16 cellular contexts compared by ENCODE assay signal in the genomic region with DNA sequence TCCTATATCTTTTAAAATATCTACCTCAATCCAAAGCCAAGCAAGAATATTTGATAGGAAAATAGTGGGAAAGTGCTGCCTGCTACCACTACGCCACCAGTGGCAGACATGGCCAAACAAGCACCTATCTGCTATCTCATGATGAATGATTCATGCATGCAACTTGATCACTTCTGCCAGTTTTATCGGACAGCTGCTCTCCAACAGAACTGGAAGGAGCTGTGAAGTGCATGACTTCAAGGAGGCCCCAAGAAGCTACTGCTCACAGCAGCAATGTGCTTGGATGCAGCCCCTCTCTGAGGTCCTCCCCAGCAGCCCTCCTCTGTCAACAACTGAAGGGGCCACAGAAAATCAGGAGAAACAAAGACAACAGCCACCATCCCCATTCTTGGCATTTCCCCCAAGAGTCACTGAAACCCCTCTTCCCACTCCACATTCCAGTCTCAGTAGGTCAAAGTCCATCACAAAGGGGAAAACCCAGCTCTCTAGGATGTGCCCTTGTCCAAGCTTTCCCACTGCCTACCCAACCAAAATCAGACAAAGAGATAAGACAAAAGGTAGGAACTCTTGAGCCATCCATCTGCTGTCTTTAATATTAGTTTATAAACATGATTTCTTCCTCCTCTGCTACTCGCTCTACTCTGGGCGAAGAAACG.
A peak's percentile ranks its signal among the peaks of the same experiment; 100 is the strongest.
DNase-seq lines count a peak whose midpoint lies in the region; ATAC-seq and TF ChIP-seq lines count a peak whose summit lies in the region.
"Had no signal": no experiment of that assay in that cellular context is flagged by ENCODE, and none has a peak within 500 bp of the region (broad histone marks: within the 10 kb centered on the region; RNA-seq: fewer than 3 reads in every experiment).

No MANE protein-coding gene starts in this region.

- no peaks in the 10 kb centered on the region for H3K27me3 ChIP-seq in fibroblast of lung (ENCODE audit: control insufficient read depth, insufficient read depth, low read length)
- H3K27me3 ChIP-seq in neural cell (ENCODE audit: insufficient read depth, low read depth, low read length) = no peaks in the 10 kb centered on the region

- H3K4me1 ChIP-seq in fibroblast of lung (ENCODE audit: control insufficient read depth, extremely low read depth, insufficient read depth, low read length) = no peaks in the 10 kb centered on the region

- H3K27ac ChIP-seq in fibroblast of lung (ENCODE audit: insufficient read depth, low read length) = no peak overlapping the region
- H3K27ac ChIP-seq in neural cell (ENCODE audit: low read length) = peak overlapping the region; percentile 18
- H3K27ac ChIP-seq: epithelial cell of prostate had no signal

- no peak overlapping the region for H3K4me2 ChIP-seq in fibroblast of lung (ENCODE audit: extremely low read depth, insufficient read depth, low read length)
- no peak overlapping the region for H3K4me2 ChIP-seq in neural cell (ENCODE audit: low read length)

- no peak for TF ChIP-seq EP300 in neural cell (conservative IDR thresholded peaks at IDR 0.05; ENCODE audit: poor library complexity, severe bottlenecking)

- H3K79me2 ChIP-seq in fibroblast of lung (ENCODE audit: control insufficient read depth, insufficient read depth, low read length) (no peaks in the 10 kb centered on the region), neural cell (replicated peaks; ENCODE audit: insufficient read depth, low read length) (peaks cover 2% of the 10 kb centered on the region)

- no peak overlapping the region for H3K4me3 Mint-ChIP-seq in stimulated activated naive CD8-positive, alpha-beta T cell treated with anti-CD3 and anti-CD28 coated beads, Interleukin-15, amount 100 ng/mL, for 72 hours
- H3K4me3 Mint-ChIP-seq in activated naive CD8-positive, alpha-beta T cell treated with anti-CD3 and anti-CD28 coated beads, Interleukin-2, amount 50 U/mL, for 24 hours = no peak overlapping the region

- DNase-seq in Daoy (ENCODE audit: low read depth) = peak; percentile 39
- peak; percentile 47 for DNase-seq in NCI-H524 treated with DMSO at 0.1 percent for 48 hours (lab: John Stamatoyannopoulos, UW)
- DNase-seq in fibroblast of lung (ENCODE audit: low read depth in 2 of 2) = peak; percentile 44 to 58
- DNase-seq in stimulated activated naive CD8-positive, alpha-beta T cell treated with anti-CD3 and anti-CD28 coated beads, Interleukin-15, amount 100 ng/mL, for 72 hours = no peak
- no peak for DNase-seq in activated naive CD8-positive, alpha-beta T cell treated with anti-CD3 and anti-CD28 coated beads, Interleukin-2, amount 50 U/mL, for 24 hours
- DNase-seq: activated naive CD4-positive, alpha-beta T cell treated with Interleukin-2 at 50 U/mL for 16 hours; central memory CD4-positive, alpha-beta T cell; KBM-7; NCI-H774; stimulated activated CD4-positive, alpha-beta T cell treated with anti-CD3 and anti-CD28 coated beads, Interleukin-15, amount 100 ng/mL, for 24 hours; T1000 had no signal

- no peaks in the 10 kb centered on the region for H3K9me2 ChIP-seq in neural cell (ENCODE audit: insufficient read depth, low read length)

- H3K9me3 ChIP-seq in fibroblast of lung (ENCODE audit: control insufficient read depth, insufficient read depth, low read depth, low read length) (no peaks in the 10 kb centered on the region), neural cell (ENCODE audit: low read length) (no peaks in the 10 kb centered on the region)

- H3K27ac Mint-ChIP-seq in stimulated activated naive CD8-positive, alpha-beta T cell treated with anti-CD3 and anti-CD28 coated beads, Interleukin-15, amount 100 ng/mL, for 72 hours = peak overlapping the region in 1 of 2 donors; percentile 56
- no peak overlapping the region for H3K27ac Mint-ChIP-seq in activated naive CD8-positive, alpha-beta T cell treated with anti-CD3 and anti-CD28 coated beads, Interleukin-2, amount 50 U/mL, for 24 hours

- no peak for TF ChIP-seq CTCF in fibroblast of lung (conservative IDR thresholded peaks at IDR 0.05 in 1 of 2, IDR thresholded peaks at IDR 0.05 in 1 of 2; ENCODE audit: low read depth in 1 of 2, low read length in 2 of 2)
- TF ChIP-seq CTCF in neural cell (IDR thresholded peaks at IDR 0.05; ENCODE audit: poor library complexity, severe bottlenecking) = no peak

- H4K20me1 ChIP-seq in fibroblast of lung (ENCODE audit: control insufficient read depth, extremely low read depth, insufficient read depth, low read length) = no peaks in the 10 kb centered on the region
- H4K20me1 ChIP-seq in neural cell (ENCODE audit: insufficient read depth) = no peaks in the 10 kb centered on the region

- peaks cover 7% of the 10 kb centered on the region for H3K4me1 Mint-ChIP-seq in stimulated activated naive CD8-positive, alpha-beta T cell treated with anti-CD3 and anti-CD28 coated beads, Interleukin-15, amount 100 ng/mL, for 72 hours
- no peaks in the 10 kb centered on the region for H3K4me1 Mint-ChIP-seq in activated naive CD8-positive, alpha-beta T cell treated with anti-CD3 and anti-CD28 coated beads, Interleukin-2, amount 50 U/mL, for 24 hours

- H3K36me3 ChIP-seq in fibroblast of lung (ENCODE audit: control insufficient read depth, insufficient read depth, low read length) = no peaks in the 10 kb centered on the region
- no peaks in the 10 kb centered on the region for H3K36me3 ChIP-seq in neural cell (ENCODE audit: insufficient read depth, low read length)

- H3K36me3 Mint-ChIP-seq in activated naive CD8-positive, alpha-beta T cell treated with anti-CD3 and anti-CD28 coated beads, Interleukin-2, amount 50 U/mL, for 24 hours (ENCODE audit: low read depth) = no peaks in the 10 kb centered on the region

- ATAC-seq in stimulated activated naive CD8-positive, alpha-beta T cell treated with anti-CD3 and anti-CD28 coated beads, Interleukin-15, amount 100 ng/mL, for 72 hours = no peak
- ATAC-seq in HG03139 (IDR thresholded peaks at IDR 0.05; ENCODE audit: unreplicated experiment) (no peak), HG03378 (IDR thresholded peaks at IDR 0.05; ENCODE audit: unreplicated experiment) (no peak)
- no peak for ATAC-seq in activated naive CD8-positive, alpha-beta T cell treated with anti-CD3 and anti-CD28 coated beads, Interleukin-2, amount 50 U/mL, for 24 hours
- ATAC-seq: Right ventricle myocardium inferior had no signal

- H3K9me3 Mint-ChIP-seq in stimulated activated naive CD8-positive, alpha-beta T cell treated with anti-CD3 and anti-CD28 coated beads, Interleukin-15, amount 100 ng/mL, for 72 hours = no peaks in the 10 kb centered on the region
- no peaks in the 10 kb centered on the region for H3K9me3 Mint-ChIP-seq in activated naive CD8-positive, alpha-beta T cell treated with anti-CD3 and anti-CD28 coated beads, Interleukin-2, amount 50 U/mL, for 24 hours

- no peaks in the 10 kb centered on the region for H3F3A ChIP-seq in neural cell (ENCODE audit: insufficient read depth, low read length, poor library complexity, severe bottlenecking)

- TF ChIP-seq RAD21 in neural cell (conservative IDR thresholded peaks at IDR 0.05) = no peak

- H3K4me3 ChIP-seq in fibroblast of lung (replicated peaks in 1 of 4; ENCODE audit: control extremely low read depth in 1 of 4, insufficient read depth in 1 of 4, low read depth in 3 of 4, low read length in 4 of 4) (no peak overlapping the region), neural cell (ENCODE audit: low read length) (peak overlapping the region; percentile 40)

- H3K9ac ChIP-seq in fibroblast of lung (ENCODE audit: insufficient read depth, low read length) (no peak overlapping the region), neural cell (ENCODE audit: low read length) (no peak overlapping the region)

- no peak overlapping the region for H2AFZ ChIP-seq in fibroblast of lung (ENCODE audit: low read length)
- H2AFZ ChIP-seq in neural cell (ENCODE audit: low read depth, low read length) = no peak overlapping the region

- H3K27me3 Mint-ChIP-seq in stimulated activated naive CD8-positive, alpha-beta T cell treated with anti-CD3 and anti-CD28 coated beads, Interleukin-15, amount 100 ng/mL, for 72 hours = no peaks in the 10 kb centered on the region
- no peaks in the 10 kb centered on the region for H3K27me3 Mint-ChIP-seq in activated naive CD8-positive, alpha-beta T cell treated with anti-CD3 and anti-CD28 coated beads, Interleukin-2, amount 50 U/mL, for 24 hours

TF ChIP-seq in neural cell, 6 proteins besides CTCF, POLR2A, EP300 and RAD21:
- TF ChIP-seq SMC3 (conservative IDR thresholded peaks at IDR 0.05; ENCODE audit: poor library complexity) (no peak), POLR2AphosphoS5 (IDR thresholded peaks at IDR 0.05) (no peak), EZH2 (IDR thresholded peaks at IDR 0.05; ENCODE audit: borderline replicate concordance, insufficient read depth, low read length, poor library complexity, severe bottlenecking) (no peak), MXI1 (conservative IDR thresholded peaks at IDR 0.05; ENCODE audit: poor library complexity, severe bottlenecking) (no peak), TAF1 (IDR thresholded peaks at IDR 0.05; ENCODE audit: low read depth) (no peak)
- TF ChIP-seq, protein P1, sequence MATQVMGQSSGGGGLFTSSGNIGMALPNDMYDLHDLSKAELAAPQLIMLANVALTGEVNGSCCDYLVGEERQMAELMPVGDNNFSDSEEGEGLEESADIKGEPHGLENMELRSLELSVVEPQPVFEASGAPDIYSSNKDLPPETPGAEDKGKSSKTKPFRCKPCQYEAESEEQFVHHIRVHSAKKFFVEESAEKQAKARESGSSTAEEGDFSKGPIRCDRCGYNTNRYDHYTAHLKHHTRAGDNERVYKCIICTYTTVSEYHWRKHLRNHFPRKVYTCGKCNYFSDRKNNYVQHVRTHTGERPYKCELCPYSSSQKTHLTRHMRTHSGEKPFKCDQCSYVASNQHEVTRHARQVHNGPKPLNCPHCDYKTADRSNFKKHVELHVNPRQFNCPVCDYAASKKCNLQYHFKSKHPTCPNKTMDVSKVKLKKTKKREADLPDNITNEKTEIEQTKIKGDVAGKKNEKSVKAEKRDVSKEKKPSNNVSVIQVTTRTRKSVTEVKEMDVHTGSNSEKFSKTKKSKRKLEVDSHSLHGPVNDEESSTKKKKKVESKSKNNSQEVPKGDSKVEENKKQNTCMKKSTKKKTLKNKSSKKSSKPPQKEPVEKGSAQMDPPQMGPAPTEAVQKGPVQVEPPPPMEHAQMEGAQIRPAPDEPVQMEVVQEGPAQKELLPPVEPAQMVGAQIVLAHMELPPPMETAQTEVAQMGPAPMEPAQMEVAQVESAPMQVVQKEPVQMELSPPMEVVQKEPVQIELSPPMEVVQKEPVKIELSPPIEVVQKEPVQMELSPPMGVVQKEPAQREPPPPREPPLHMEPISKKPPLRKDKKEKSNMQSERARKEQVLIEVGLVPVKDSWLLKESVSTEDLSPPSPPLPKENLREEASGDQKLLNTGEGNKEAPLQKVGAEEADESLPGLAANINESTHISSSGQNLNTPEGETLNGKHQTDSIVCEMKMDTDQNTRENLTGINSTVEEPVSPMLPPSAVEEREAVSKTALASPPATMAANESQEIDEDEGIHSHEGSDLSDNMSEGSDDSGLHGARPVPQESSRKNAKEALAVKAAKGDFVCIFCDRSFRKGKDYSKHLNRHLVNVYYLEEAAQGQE (IDR thresholded peaks at IDR 0.05; ENCODE audit: borderline replicate concordance) = no peak

Comparison
In these comparisons a context has a peak if more than half of its experiments do, and no peak if none do; other contexts are left out.
1. DNase-seq: peak in Daoy (single experiment), NCI-H524 treated with DMSO at 0.1 percent for 48 hours (single experiment) and fibroblast of lung (2 of 2); none in stimulated activated naive CD8-positive, alpha-beta T cell treated with anti-CD3 and anti-CD28 coated beads, Interleukin-15, amount 100 ng/mL, for 72 hours (0 of 2) and activated naive CD8-positive, alpha-beta T cell treated with anti-CD3 and anti-CD28 coated beads, Interleukin-2, amount 50 U/mL, for 24 hours (single experiment).